ENCODE assay signal across 8 cellular contexts in the genomic region with DNA sequence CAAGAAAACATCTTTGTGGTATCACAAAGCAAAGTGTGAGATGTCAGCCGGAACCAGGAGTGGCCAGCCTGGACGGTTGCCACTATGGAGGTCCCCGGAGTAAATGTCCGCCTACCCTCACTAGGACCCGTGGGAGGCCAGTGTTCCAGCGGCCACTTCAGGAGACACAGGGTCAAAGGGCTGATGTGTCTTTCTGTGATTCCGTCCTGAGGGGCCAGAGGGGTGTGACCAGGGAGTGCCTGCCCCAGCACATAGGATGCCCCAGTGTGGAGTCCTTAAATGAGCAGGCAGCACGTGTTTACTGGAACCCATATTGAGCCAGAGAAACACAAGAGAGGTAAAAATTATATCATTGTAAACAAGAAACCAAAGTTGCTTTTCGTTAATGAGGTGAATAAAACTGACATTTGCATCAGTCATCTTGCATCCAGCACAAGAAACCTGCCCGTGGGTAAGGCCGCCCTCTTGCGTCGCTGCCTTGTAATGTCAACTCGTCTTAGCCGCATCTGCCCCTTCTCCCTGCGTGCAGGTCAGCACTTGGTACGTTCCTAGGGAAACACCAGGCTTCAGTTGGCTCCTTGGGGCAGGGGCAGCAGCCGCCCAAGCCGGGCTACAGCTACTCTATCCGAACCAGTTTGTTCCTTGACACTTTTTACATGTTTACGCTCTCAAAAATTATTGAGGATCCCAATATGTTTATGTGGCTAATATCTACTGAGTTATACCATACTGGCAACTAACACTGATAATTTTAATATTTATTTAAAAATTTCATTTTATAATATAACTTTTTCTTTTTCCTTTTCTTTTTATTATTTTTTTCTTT. TPM values are rescaled to one million over a fixed set of nuclear protein-coding genes. Genes with fewer than 3 reads are reported as not detected.
DNase-seq lines count a peak whose midpoint lies in the region; TF ChIP-seq lines count a peak whose summit lies in the region.

No MANE protein-coding gene starts in this region.

- DNase-seq in ELF-1 (ENCODE audit: low read depth, low spot score) (peak; percentile 97), H4 (ENCODE audit: low spot score) (peak; percentile 74), LoVo (ENCODE audit: low spot score) (peak; percentile 80), RPMI8226 (peak; percentile 83), foreskin fibroblast (peak; percentile 79 to 94), nucleus accumbens (lab: John Stamatoyannopoulos, UW) (peak in 52 of 56 donors; percentile 4 to 84 (median 47)), suprapubic skin (ENCODE audit: low spot score in 2 of 2) (peak; percentile 91 to 94)
- DNase-seq in activated T-helper 1 cell treated with anti-CD3 and anti-CD28 coated beads, Interleukin-12 subunit alpha, Interleukin-12 subunit beta, Interleukin-2, Interleukin-4 antibody, amounts not matched to agents 30 ng/mL and 10 ng/mL and 1 ng/mL, durations not matched to agents 14 hours and 24 hours and 36 hours (ENCODE audit: low spot score): peak; percentile 45

- H3K27me3 Mint-ChIP-seq in activated T-helper 1 cell treated with anti-CD3 and anti-CD28 coated beads, Interleukin-12 subunit alpha, Interleukin-12 subunit beta, Interleukin-2, Interleukin-4 antibody, amounts not matched to agents 30 ng/mL and 10 ng/mL and 1 ng/mL, durations not matched to agents 14 hours and 24 hours and 36 hours (ENCODE audit: insufficient read depth): peaks cover 17% of the 10 kb centered on the region

- H3K4me1 Mint-ChIP-seq in activated T-helper 1 cell treated with anti-CD3 and anti-CD28 coated beads, Interleukin-12 subunit alpha, Interleukin-12 subunit beta, Interleukin-2, Interleukin-4 antibody, amounts not matched to agents 30 ng/mL and 10 ng/mL and 1 ng/mL, durations not matched to agents 14 hours and 24 hours and 36 hours (ENCODE audit: low read depth): no peaks in the 10 kb centered on the region

- H3K36me3 ChIP-seq in suprapubic skin: no peaks in the 10 kb centered on the region

- intact Hi-C loops in activated T-helper 1 cell treated with anti-CD3 and anti-CD28 coated beads, Interleukin-12 subunit alpha, Interleukin-12 subunit beta, Interleukin-2, Interleukin-4 antibody, amounts not matched to agents 30 ng/mL and 10 ng/mL and 1 ng/mL, durations not matched to agents 14 hours and 24 hours and 36 hours (cut with micrococcal nuclease): loop anchor here (1.0 to 2.0 kb wide), 5 partner anchors 46 to 1578 kb away; partner anchors contain the start of gene TTC32

- TF ChIP-seq EP300 in suprapubic skin (IDR thresholded peaks at IDR 0.05): no peak

- no peaks in the 10 kb centered on the region for H3K27me3 ChIP-seq in suprapubic skin

- TF ChIP-seq CTCF in foreskin fibroblast (IDR thresholded peaks at IDR 0.05; ENCODE audit: low read depth, low read length): peak; percentile 82
- peak; percentile 75 to 82 for TF ChIP-seq CTCF in suprapubic skin (IDR thresholded peaks at IDR 0.05)

- H3K4me3 ChIP-seq in foreskin fibroblast (ENCODE audit: low read depth in 1 of 2, low read length in 2 of 2) (no peak overlapping the region), suprapubic skin (no peak overlapping the region)

- peaks cover 1% of the 10 kb centered on the region for H3K36me3 Mint-ChIP-seq in activated T-helper 1 cell treated with anti-CD3 and anti-CD28 coated beads, Interleukin-12 subunit alpha, Interleukin-12 subunit beta, Interleukin-2, Interleukin-4 antibody, amounts not matched to agents 30 ng/mL and 10 ng/mL and 1 ng/mL, durations not matched to agents 14 hours and 24 hours and 36 hours (ENCODE audit: low read depth)

- H3K27ac ChIP-seq in suprapubic skin: no peak overlapping the region

- no peak for TF ChIP-seq POLR2A in suprapubic skin (IDR thresholded peaks at IDR 0.05)

- no peaks in the 10 kb centered on the region for H3K9me3 ChIP-seq in suprapubic skin

- H3K9me3 Mint-ChIP-seq in activated T-helper 1 cell treated with anti-CD3 and anti-CD28 coated beads, Interleukin-12 subunit alpha, Interleukin-12 subunit beta, Interleukin-2, Interleukin-4 antibody, amounts not matched to agents 30 ng/mL and 10 ng/mL and 1 ng/mL, durations not matched to agents 14 hours and 24 hours and 36 hours: peaks cover 9% of the 10 kb centered on the region

- H3K4me1 ChIP-seq in suprapubic skin: peaks cover 15% of the 10 kb centered on the region

- WGBS in suprapubic skin: 17% methylated on average over 17 of the region's 21 CpGs

- H3K4me3 Mint-ChIP-seq in activated T-helper 1 cell treated with anti-CD3 and anti-CD28 coated beads, Interleukin-12 subunit alpha, Interleukin-12 subunit beta, Interleukin-2, Interleukin-4 antibody, amounts not matched to agents 30 ng/mL and 10 ng/mL and 1 ng/mL, durations not matched to agents 14 hours and 24 hours and 36 hours: no peak overlapping the region

- no peak overlapping the region for H3K27ac Mint-ChIP-seq in activated T-helper 1 cell treated with anti-CD3 and anti-CD28 coated beads, Interleukin-12 subunit alpha, Interleukin-12 subunit beta, Interleukin-2, Interleukin-4 antibody, amounts not matched to agents 30 ng/mL and 10 ng/mL and 1 ng/mL, durations not matched to agents 14 hours and 24 hours and 36 hours

RNA-seq across cellular contexts. Expression of gene LAPTM4A, which starts 46.7 kb away (rescaled TPM):
- total RNA-seq in H4 (2014; rRNA removed; shearing (Covaris generic)): 104 and 119 TPM in 2 replicates
- 25.5 and 29.1 TPM in 2 replicates for total RNA-seq in activated T-helper 1 cell treated with anti-CD3 and anti-CD28 coated beads, Interleukin-12 subunit alpha, Interleukin-12 subunit beta, Interleukin-2, Interleukin-4 antibody, amounts not matched to agents 30 ng/mL and 10 ng/mL and 1 ng/mL, durations not matched to agents 14 hours and 24 hours and 36 hours
- total RNA-seq in suprapubic skin: 100 to 1,000 TPM in 3 of 4 donors, 10 to 100 TPM in 1; 88.8 to 159 (median 128) TPM

Comparison
In these comparisons a context has a peak if more than half of its experiments do, and no peak if none do; other contexts are left out.
1. DNase-seq: peak in every context shown above with its lines; median percentile 97 in ELF-1; 92 in suprapubic skin; 86 in foreskin fibroblast; 83 in RPMI8226; 80 in LoVo; 74 in H4; 47 in nucleus accumbens; 45 in activated T-helper 1 cell treated with anti-CD3 and anti-CD28 coated beads, Interleukin-12 subunit alpha, Interleukin-12 subunit beta, Interleukin-2, Interleukin-4 antibody, amounts not matched to agents 30 ng/mL and 10 ng/mL and 1 ng/mL, durations not matched to agents 14 hours and 24 hours and 36 hours.